ENCODE assay signal across 14 cellular contexts in genomic region chr2:99697811-99698568, GRCh38.
DNase-seq lines count a peak whose midpoint lies in the region; ATAC-seq, FAIRE-seq and TF ChIP-seq lines count a peak whose summit lies in the region.
"Had no signal": no experiment of that assay in that cellular context is flagged by ENCODE, and none has a peak within 500 bp of the region (broad histone marks: within the 10 kb centered on the region; RNA-seq: fewer than 3 reads in every experiment).

No MANE protein-coding gene starts in this region.

- no peaks in the 10 kb centered on the region for H3K9me3 ChIP-seq in liver (ENCODE audit: control insufficient read depth in 4 of 4, low read length in 3 of 4)
- no peaks in the 10 kb centered on the region for H3K9me3 ChIP-seq in HepG2 (ENCODE audit: low read length)
- no peaks in the 10 kb centered on the region for H3K9me3 ChIP-seq in K562 (replicated peaks; ENCODE audit: control insufficient read depth, insufficient read depth, low read depth, low read length)
- H3K9me3 ChIP-seq in aorta (ENCODE audit: control insufficient read depth, low read length): no peaks in the 10 kb centered on the region

- no peak for TF ChIP-seq CTCF in liver (IDR thresholded peaks at IDR 0.05; ENCODE audit: low read depth, low read length, missing input control)
- TF ChIP-seq CTCF in HepG2 (CRISPR knock-in tag; IDR thresholded peaks at IDR 0.05): no peak
- TF ChIP-seq CTCF in K562 (IDR thresholded peaks at IDR 0.05 in 2 of 3, conservative IDR thresholded peaks at IDR 0.05 in 1 of 3; ENCODE audit: insufficient read depth in 2 of 3, low read depth in 1 of 3, low read length in 3 of 3): no peak

- ATAC-seq in HepG2 (no peak), K562 (no peak), left ventricle myocardium superior (peak; percentile 91), aorta (ENCODE audit: low FRiP score) (peak; percentile 77), HG02970 (IDR thresholded peaks at IDR 0.05; ENCODE audit: low FRiP score, unreplicated experiment) (no peak)

- no peak for TF ChIP-seq RAD21 in liver (IDR thresholded peaks at IDR 0.05)
- no peak for TF ChIP-seq RAD21 in HepG2 (CRISPR knock-in tag; IDR thresholded peaks at IDR 0.05)
- no peak for TF ChIP-seq RAD21 in K562 (CRISPR knock-in tag; conservative IDR thresholded peaks at IDR 0.05 in 1 of 2, IDR thresholded peaks at IDR 0.05 in 1 of 2)

- H3K9ac ChIP-seq in liver (ENCODE audit: low read depth in 1 of 2, low read length in 2 of 2): no peak overlapping the region
- no peak overlapping the region for H3K9ac ChIP-seq in HepG2 (ENCODE audit: insufficient read depth, low read depth, low read length)
- H3K9ac ChIP-seq in K562 (ENCODE audit: insufficient read depth in 1 of 2, low read depth in 2 of 2, low read length in 2 of 2): no peak overlapping the region

- H3K4me2 ChIP-seq in HepG2 (ENCODE audit: low read depth, low read length) (no peak overlapping the region), K562 (ENCODE audit: insufficient read depth, low read length) (no peak overlapping the region)

- DNase-seq in HepG2 (ENCODE audit: low spot score): no peak
- no peak for DNase-seq in K562 (ENCODE audit: extremely low read depth in 1 of 4, low spot score in 3 of 4)
- DNase-seq in left ventricle myocardium superior: peak; percentile 50
- DNase-seq in aorta: peak in 1 of 2 donors; percentile 72
- no peak for DNase-seq in NCI-H146 treated with DMSO at 0.1 percent for 48 hours (lab: John Stamatoyannopoulos, UW; ENCODE audit: unreplicated experiment)
- DNase-seq in caudate nucleus (lab: John Stamatoyannopoulos, UW): no peak
- DNase-seq: dermis blood vessel endothelial cell, DND-41, hippocampal formation, NCI-H2171, SIG-M5 had no signal

- in situ Hi-C loops in HepG2 (cut with HindIII; ENCODE audit: extremely low pct_ligation_motif_present, low pct_unique_long_range_greater_than_20kb) (no loop called here), K562 (cut with MboI) (no loop called here)

- no peaks in the 10 kb centered on the region for H3K79me2 ChIP-seq in HepG2 (ENCODE audit: insufficient read depth, low read length)
- no peaks in the 10 kb centered on the region for H3K79me2 ChIP-seq in K562 (ENCODE audit: control insufficient read depth, insufficient read depth, low read length)

- intact Hi-C loops in HepG2 (cut with micrococcal nuclease; ENCODE audit: unreplicated experiment): no loop called here
- intact Hi-C loops in K562 (cut with micrococcal nuclease): no loop called here
- intact Hi-C loops in left ventricle myocardium superior (cut with micrococcal nuclease): no loop called here
- intact Hi-C loops in aorta (cut with DNase I): no loop called here

- CTCF ChIA-PET in HepG2 (lab: Yijun Ruan, JAX; ENCODE audit: low intra/inter-chr PET ratio, low total read pairs) (no interaction called here), K562 (lab: Yijun Ruan, JAX; ENCODE audit: low intra/inter-chr PET ratio) (no interaction called here)

- no peaks in the 10 kb centered on the region for H4K20me1 ChIP-seq in HepG2 (ENCODE audit: insufficient read depth, low read length)
- H4K20me1 ChIP-seq in K562 (replicated peaks; ENCODE audit: control insufficient read depth, insufficient read depth, low read length): no peaks in the 10 kb centered on the region; the same call in 1 of the 2 replicates

- H3K9me1 ChIP-seq in K562 (ENCODE audit: control insufficient read depth, insufficient read depth, low read length): no peaks in the 10 kb centered on the region

- H3K27ac ChIP-seq in liver (ENCODE audit: low read depth in 1 of 2, low read length in 2 of 2): no peak overlapping the region
- H3K27ac ChIP-seq in HepG2 (ENCODE audit: extremely low read length, insufficient read depth, low read length): no peak overlapping the region
- no peak overlapping the region for H3K27ac ChIP-seq in K562 (ENCODE audit: extremely low read depth, low read depth, low read length)
- H3K27ac ChIP-seq in aorta (ENCODE audit: low read depth in 1 of 2, low read length in 2 of 2): no peak overlapping the region
- H3K27ac ChIP-seq in caudate nucleus (ENCODE audit: low read depth, low read length): no peak overlapping the region

- no peaks in the 10 kb centered on the region for H3K4me1 ChIP-seq in liver (ENCODE audit: control insufficient read depth in 4 of 4, insufficient read depth in 4 of 4, low read length in 3 of 4)
- H3K4me1 ChIP-seq in HepG2 (ENCODE audit: insufficient read depth, low read length): no peaks in the 10 kb centered on the region
- no peaks in the 10 kb centered on the region for H3K4me1 ChIP-seq in K562 (replicated peaks in 1 of 2; ENCODE audit: control insufficient read depth in 2 of 2, insufficient read depth in 2 of 2, low read length in 2 of 2)
- peaks cover 2 to 3% of the 10 kb centered on the region in 2 donors for H3K4me1 ChIP-seq in aorta (ENCODE audit: control insufficient read depth in 1 of 2, insufficient read depth in 2 of 2, low read length in 2 of 2)

- H3K27me3 ChIP-seq in liver (ENCODE audit: control insufficient read depth in 4 of 4, insufficient read depth in 4 of 4, low read length in 3 of 4) (no peaks in the 10 kb centered on the region), HepG2 (ENCODE audit: control insufficient read depth in 1 of 2, insufficient read depth in 2 of 2, low read length in 2 of 2) (no peaks in the 10 kb centered on the region; a peak in 1 of 5 replicates), K562 (ENCODE audit: control insufficient read depth in 2 of 2, insufficient read depth in 2 of 2, low read length in 2 of 2) (peaks cover 7 to 29% of the 10 kb centered on the region in 2 experiments; a peak in 4 of 5 replicates), aorta (ENCODE audit: control insufficient read depth in 1 of 2, insufficient read depth in 2 of 2, low read length in 1 of 2) (no peaks in the 10 kb centered on the region)

- no peak for FAIRE-seq in HepG2 (lab: Jason Lieb, UNC)
- no peak for FAIRE-seq in K562 (lab: Jason Lieb, UNC)
- FAIRE-seq: A204.1 had no signal

- no peak overlapping the region for H3K4me3 ChIP-seq in liver (ENCODE audit: low read depth in 1 of 3, low read length in 3 of 3)
- H3K4me3 ChIP-seq in HepG2 (replicated peaks in 1 of 3; ENCODE audit: insufficient read depth in 1 of 3, low read depth in 2 of 3, low read length in 3 of 3): no peak overlapping the region
- no peak overlapping the region for H3K4me3 ChIP-seq in K562
- no peak overlapping the region for H3K4me3 ChIP-seq in aorta (ENCODE audit: low read length in 2 of 2)

- TF ChIP-seq POLR2A in HepG2 (IDR thresholded peaks at IDR 0.05; ENCODE audit: insufficient read depth in 1 of 2, low read depth in 2 of 2, low read length in 2 of 2) (no peak), K562 (conservative IDR thresholded peaks at IDR 0.05) (no peak)

- H3K36me3 ChIP-seq in liver (ENCODE audit: control insufficient read depth in 4 of 4, insufficient read depth in 3 of 4, low read depth in 1 of 4, low read length in 3 of 4) (no peaks in the 10 kb centered on the region), HepG2 (replicated peaks in 1 of 2; ENCODE audit: control insufficient read depth in 1 of 2, insufficient read depth in 2 of 2, low read length in 2 of 2) (no peaks in the 10 kb centered on the region), K562 (ENCODE audit: control insufficient read depth, insufficient read depth, low read length) (no peaks in the 10 kb centered on the region), aorta (ENCODE audit: control insufficient read depth in 1 of 2, insufficient read depth in 2 of 2, low read length in 1 of 2) (no peaks in the 10 kb centered on the region)

- no peak for TF ChIP-seq EP300 in HepG2 (IDR thresholded peaks at IDR 0.05; ENCODE audit: low read depth in 2 of 2, low read length in 2 of 2)
- no peak for TF ChIP-seq EP300 in HepG2 (CRISPR knock-in tag; IDR thresholded peaks at IDR 0.05; ENCODE audit: borderline replicate concordance)
- TF ChIP-seq EP300 in K562 (IDR thresholded peaks at IDR 0.05; ENCODE audit: low read length): no peak

- POLR2A ChIA-PET in HepG2 (lab: Yijun Ruan, JAX): no interaction called here
- POLR2A ChIA-PET in K562 (lab: Yijun Ruan, JAX): interaction anchor here (0.6 kb wide), 1 partner anchor 194 kb away, joined by 3 read pairs; no protein-coding TSS in a partner anchor

- H2AFZ ChIP-seq in HepG2 (ENCODE audit: low read length) (no peak overlapping the region), K562 (ENCODE audit: low read depth, low read length) (no peak overlapping the region)

- no TSS peak for BruUV-seq in HepG2 (replicated peaks; lab: Mats Ljungman, UMichigan)
- BruUV-seq in K562 (replicated peaks; lab: Mats Ljungman, UMichigan): no TSS peak

TF ChIP-seq in liver, 16 proteins besides CTCF, POLR2A, EP300 and RAD21 (continues in another document):
- TF ChIP-seq EGR1 (IDR thresholded peaks at IDR 0.05; ENCODE audit: low read depth in 2 of 2): no peak

TF ChIP-seq in HepG2, 621 proteins besides CTCF, POLR2A, EP300 and RAD21 (continues in another document):
- TF ChIP-seq ZNF430 (CRISPR knock-in tag; IDR thresholded peaks at IDR 0.05) (no peak), HMGXB4 (CRISPR knock-in tag; IDR thresholded peaks at IDR 0.05; ENCODE audit: borderline replicate concordance in 1 of 2, low read depth in 1 of 2) (no peak)

TF ChIP-seq in K562, 482 proteins besides CTCF, POLR2A, EP300 and RAD21 (continues in another document):
- TF ChIP-seq ZNF12 (CRISPR knock-in tag; IDR thresholded peaks at IDR 0.05): peak; percentile 76; the same call in 1 of the 2 replicates
- TF ChIP-seq REST (CRISPR knock-in tag; IDR thresholded peaks at IDR 0.05; ENCODE audit: low read depth): 0 out of 2 replicates have a peak, but pooled peaks have one; percentile 49

Comparison
In these comparisons a context has a peak if more than half of its experiments do, and no peak if none do; other contexts are left out.
1. ATAC-seq: peak in left ventricle myocardium superior (single experiment) and aorta (single experiment); none in HepG2 (single experiment), K562 (single experiment) and HG02970 (single experiment).